8 cellular contexts compared by ENCODE assay signal in the genomic region with DNA sequence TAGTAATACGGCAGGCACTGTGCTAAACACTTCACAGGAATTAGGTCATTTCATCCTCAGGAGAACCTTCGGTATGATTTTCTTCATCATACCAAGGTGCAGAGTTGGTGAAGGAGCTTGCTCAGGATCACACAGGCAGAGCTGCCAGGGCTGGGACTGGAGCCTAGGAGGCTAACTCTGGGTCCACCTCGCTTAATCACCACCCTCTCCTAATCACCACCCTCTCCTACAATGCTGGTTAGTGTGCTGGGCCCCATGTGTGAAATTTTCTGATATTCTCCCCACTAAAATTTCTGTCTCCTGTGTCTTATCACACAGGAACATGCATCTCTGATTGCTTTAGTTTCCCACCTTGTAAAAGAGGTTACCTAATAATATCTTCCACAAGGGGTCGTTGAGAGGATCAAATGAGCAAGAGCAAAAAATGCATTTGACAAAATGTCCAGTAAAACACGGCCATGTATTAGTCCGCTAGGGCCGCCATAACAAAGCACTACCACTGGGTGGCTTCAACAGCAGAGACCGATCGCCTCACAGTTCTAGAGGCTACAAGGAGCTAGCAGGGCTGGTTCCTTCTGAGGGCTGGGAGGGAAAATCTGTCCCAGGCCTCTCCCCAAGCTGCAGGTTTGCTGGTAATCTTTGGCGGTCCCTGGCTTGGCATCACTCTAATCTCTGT.
DNase-seq lines count a peak whose midpoint lies in the region; ATAC-seq, FAIRE-seq and TF ChIP-seq lines count a peak whose summit lies in the region.
"Had no signal": no experiment of that assay in that cellular context is flagged by ENCODE, and none has a peak within 500 bp of the region (broad histone marks: within the 10 kb centered on the region; RNA-seq: fewer than 3 reads in every experiment).

No MANE protein-coding gene starts in this region.

- H3K4me1 Mint-ChIP-seq in nephron progenitor cell = peaks cover 10% of the 10 kb centered on the region
- H3K4me1 Mint-ChIP-seq: memory B cell had no signal

- TF ChIP-seq CTCF in GM12872 (IDR thresholded peaks at IDR 0.05; ENCODE audit: insufficient read depth, low read depth, low read length) = peak; percentile 55
- 0 out of 2 replicates have a peak, but pooled peaks have one; percentile 15 for TF ChIP-seq CTCF in WI38 (IDR thresholded peaks at IDR 0.05; ENCODE audit: low read depth, low read length)
- peak; percentile 46 for TF ChIP-seq CTCF in nephron progenitor cell (IDR thresholded peaks at IDR 0.05)

- TF ChIP-seq POLR2A in H54 (IDR thresholded peaks at IDR 0.05; ENCODE audit: low read depth, low read length) = no peak

- ATAC-seq in HG03354 (IDR thresholded peaks at IDR 0.05; ENCODE audit: poor library complexity, severe bottlenecking, unreplicated experiment) (peak; percentile 56), GM21619 (IDR thresholded peaks at IDR 0.05; ENCODE audit: unreplicated experiment) (no peak)

- peaks cover 2% of the 10 kb centered on the region for H3K9me3 Mint-ChIP-seq in nephron progenitor cell
- H3K9me3 Mint-ChIP-seq: memory B cell had no signal

- DNase-seq in nephron progenitor cell (peak; percentile 33), cortex of kidney (lab: John Stamatoyannopoulos, UW) (no peak), H54 (ENCODE audit: insufficient read length, low spot score) (no peak)

- no peak overlapping the region for H3K27ac Mint-ChIP-seq in nephron progenitor cell
- H3K27ac Mint-ChIP-seq: memory B cell had no signal

- FAIRE-seq in H54 (lab: Jason Lieb, UNC) = no peak

- H3K4me3 Mint-ChIP-seq in nephron progenitor cell = no peak overlapping the region
- H3K4me3 Mint-ChIP-seq: memory B cell had no signal

- H3K4me3 ChIP-seq in WI38 (ENCODE audit: low read depth, low read length) = no peak overlapping the region

- H3K36me3 Mint-ChIP-seq in nephron progenitor cell (ENCODE audit: low read depth) = no peaks in the 10 kb centered on the region
- H3K36me3 Mint-ChIP-seq: memory B cell had no signal

- no peaks in the 10 kb centered on the region for H3K27me3 Mint-ChIP-seq in nephron progenitor cell (ENCODE audit: low read depth, poor library complexity)
